Comparison of ENCODE assay signal across 19 cellular contexts in genomic region chr5:145981612-145982571, GRCh38. TPM values are rescaled to one million over a fixed set of nuclear protein-coding genes. Genes with fewer than 3 reads are reported as not detected.
A peak's percentile ranks its signal among the peaks of the same experiment; 100 is the strongest.
DNase-seq lines count a peak whose midpoint lies in the region; ATAC-seq, FAIRE-seq and TF ChIP-seq lines count a peak whose summit lies in the region.
"Had no signal": no experiment of that assay in that cellular context is flagged by ENCODE, and none has a peak within 500 bp of the region (broad histone marks: within the 10 kb centered on the region; RNA-seq: fewer than 3 reads in every experiment).

No MANE protein-coding gene starts in this region.

- H3K4me3 Mint-ChIP-seq in MCF 10A (ENCODE audit: unreplicated experiment): no peak overlapping the region
- H3K4me3 Mint-ChIP-seq: activated T-helper 17 cell treated with anti-CD3 and anti-CD28 coated beads, Interleukin-2, amount 50 U/mL, for 72 hours; B cell; effector memory CD8-positive, alpha-beta T cell had no signal

- 58% methylated on average over 3 of the region's 3 CpGs for WGBS in A549 (ENCODE audit: missing lambda C conversion rate)

- no peak for TF ChIP-seq RAD21 in A549 (conservative IDR thresholded peaks at IDR 0.05 in 1 of 2, IDR thresholded peaks at IDR 0.05 in 1 of 2)

- H3K36me3 ChIP-seq in vagina: no peaks in the 10 kb centered on the region
- H3K36me3 ChIP-seq: heart left ventricle had no signal

- peaks cover 6% of the 10 kb centered on the region for H3K36me3 Mint-ChIP-seq in MCF 10A (ENCODE audit: insufficient read depth, unreplicated experiment)
- H3K36me3 Mint-ChIP-seq: brain had no signal

- no peak for TF ChIP-seq POLR2A in A549 (IDR thresholded peaks at IDR 0.05; ENCODE audit: low read length)
- no peak for TF ChIP-seq POLR2A in vagina (IDR thresholded peaks at IDR 0.05)

- peak overlapping the region; percentile 57 to 69 for H3K27ac ChIP-seq in A549
- no peak overlapping the region for H3K27ac ChIP-seq in vagina

- FAIRE-seq in A549 (lab: Jason Lieb, UNC) (peak; percentile 72), GM19239 (lab: Jason Lieb, UNC) (no peak)
- FAIRE-seq: GM18507 had no signal

- DNase-seq in A549 (ENCODE audit: low read depth in 1 of 2, low spot score in 1 of 2) (peak in 1 of 2 experiments; percentile 18), HuH-7.5 (ENCODE audit: low spot score) (peak; percentile 18), MCF 10A (ENCODE audit: unreplicated experiment) (no peak), mucosa of gallbladder (ENCODE audit: low spot score) (peak; percentile 46), GM19239 (ENCODE audit: insufficient read length, low spot score) (no peak), GM19238 (ENCODE audit: insufficient read length, low spot score) (no peak), vagina (ENCODE audit: extremely low spot score in 2 of 2) (no peak)
- DNase-seq: activated CD4-positive, alpha-beta T cell treated with anti-CD3 and anti-CD28 coated beads for 48 hours; effector memory CD8-positive, alpha-beta T cell; HCEC 1CT; heart left ventricle; NCI-H1694; occipital lobe; stimulated activated CD8-positive, alpha-beta memory T cell treated with anti-CD3 and anti-CD28 coated beads, Interleukin-4, amount 100 ng/mL, for 48 hours had no signal

- no peak overlapping the region for H3K4me3 ChIP-seq in A549
- no peak overlapping the region for H3K4me3 ChIP-seq in vagina
- H3K4me3 ChIP-seq: heart left ventricle had no signal

- BruUV-seq in MCF 10A (replicated peaks; lab: Mats Ljungman, UMichigan): no TSS peak

- TF ChIP-seq CTCF in A549 (IDR thresholded peaks at IDR 0.05): no peak
- no peak for TF ChIP-seq CTCF in MCF 10A (IDR thresholded peaks at IDR 0.05; ENCODE audit: unreplicated experiment)
- TF ChIP-seq CTCF in vagina (IDR thresholded peaks at IDR 0.05): no peak

- H3K27me3 ChIP-seq in vagina: no peaks in the 10 kb centered on the region
- H3K27me3 ChIP-seq: heart left ventricle had no signal

- no peak for TF ChIP-seq EP300 in A549 (IDR thresholded peaks at IDR 0.05)

- CTCF ChIA-PET in A549 (lab: Yijun Ruan, JAX): interaction anchor here (1.5 to 2.4 kb wide), 4 partner anchors 9 to 156 kb away, joined by 4 to 17 read pairs (median 5); no protein-coding TSS in a partner anchor
- CTCF ChIA-PET in MCF 10A (lab: Yijun Ruan, JAX): interaction anchor here (0.6 to 2.8 kb wide), 21 partner anchors 10 to 268 kb away, joined by 3 to 20 read pairs (median 5); partner anchors contain the start of gene PRELID2

- H3K27ac Mint-ChIP-seq in MCF 10A (ENCODE audit: low read depth, unreplicated experiment): peak overlapping the region; percentile 26
- H3K27ac Mint-ChIP-seq: activated T-helper 17 cell treated with anti-CD3 and anti-CD28 coated beads, Interleukin-2, amount 50 U/mL, for 72 hours; B cell; effector memory CD8-positive, alpha-beta T cell had no signal

- peaks cover 60% of the 10 kb centered on the region for H3K4me1 ChIP-seq in A549
- H3K4me1 ChIP-seq in vagina: peaks cover 4% of the 10 kb centered on the region

- ATAC-seq in A549 (no peak; a peak in 1 of 6 replicates), HG03097 (IDR thresholded peaks at IDR 0.05; ENCODE audit: low FRiP score, unreplicated experiment) (no peak)
- ATAC-seq: activated T-helper 17 cell treated with anti-CD3 and anti-CD28 coated beads, Interleukin-2, amount 50 U/mL, for 72 hours; effector memory CD8-positive, alpha-beta T cell; heart left ventricle had no signal

- POLR2A ChIA-PET in A549 (lab: Yijun Ruan, JAX): no interaction called here
- POLR2A ChIA-PET in MCF 10A (lab: Yijun Ruan, JAX): interaction anchor here (0.8 to 1.2 kb wide), 4 partner anchors 41 to 147 kb away, joined by 3 to 4 read pairs (median 4); partner anchors contain the start of gene PRELID2

- no peaks in the 10 kb centered on the region for H3K9me3 Mint-ChIP-seq in MCF 10A (ENCODE audit: unreplicated experiment)
- H3K9me3 Mint-ChIP-seq: activated T-helper 17 cell treated with anti-CD3 and anti-CD28 coated beads, Interleukin-2, amount 50 U/mL, for 72 hours; brain; effector memory CD8-positive, alpha-beta T cell had no signal

- intact Hi-C loops in MCF 10A (cut with micrococcal nuclease) (no loop called here), vagina (cut with DNase I) (no loop called here)

- peak overlapping the region; percentile 74 for H3K4me2 ChIP-seq in A549

- H3K4me1 Mint-ChIP-seq in MCF 10A (ENCODE audit: insufficient read depth, unreplicated experiment): peaks cover 10% of the 10 kb centered on the region
- H3K4me1 Mint-ChIP-seq: activated T-helper 17 cell treated with anti-CD3 and anti-CD28 coated beads, Interleukin-2, amount 50 U/mL, for 72 hours; B cell had no signal

- H3K9me3 ChIP-seq in A549 (no peaks in the 10 kb centered on the region), vagina (no peaks in the 10 kb centered on the region)
- H3K9me3 ChIP-seq: heart left ventricle had no signal

- H3K27me3 Mint-ChIP-seq in MCF 10A (ENCODE audit: insufficient read depth, unreplicated experiment): no peaks in the 10 kb centered on the region
- H3K27me3 Mint-ChIP-seq: brain; effector memory CD8-positive, alpha-beta T cell had no signal

TF ChIP-seq in A549, 52 proteins besides CTCF, POLR2A, EP300 and RAD21:
- no peak for TF ChIP-seq EHF (CRISPR knock-in tag; IDR thresholded peaks at IDR 0.05)
- TF ChIP-seq GATA3 (IDR thresholded peaks at IDR 0.05; ENCODE audit: borderline replicate concordance): peak; percentile 38; the same call in 1 of the 2 replicates
- TF ChIP-seq KDM1A (IDR thresholded peaks at IDR 0.05; ENCODE audit: low read depth): no peak
- no peak for TF ChIP-seq CEBPB (IDR thresholded peaks at IDR 0.05)
- no peak for TF ChIP-seq ZC3H11A (IDR thresholded peaks at IDR 0.05)
- TF ChIP-seq ELK1 (IDR thresholded peaks at IDR 0.05; ENCODE audit: low read depth, low read length): no peak
- TF ChIP-seq PHF8 (IDR thresholded peaks at IDR 0.05; ENCODE audit: borderline replicate concordance, low read depth): no peak

RNA-seq across cellular contexts. Expression of gene SH3RF2, which starts 45.5 kb away (rescaled TPM):
- 6.0 and 6.9 TPM in 2 replicates for polyA plus RNA-seq in A549 (2011; rRNA removed)
- 4.0 and 4.1 TPM in 2 replicates for polyA plus RNA-seq in A549 (2012; cell fraction: cytosol; rRNA removed)
- polyA plus RNA-seq in A549 (2012; cell fraction: nucleus; rRNA removed): 9.6 and 11.8 TPM in 2 replicates
- 3.9 to 4.1 TPM (median 4.1 TPM) in 3 replicates for polyA plus RNA-seq in A549 (2017; fragmentation: RNase III; extraction: RNeasy Plus Mini Kit Qiagen cat#74134 plus additional on column Dnase treatment)
- polyA minus RNA-seq in A549 (2011; rRNA and poly(A)+ RNA removed): 11.5 and 13.2 TPM in 2 replicates
- total RNA-seq in MCF 10A (2022): 14.9 and 29.6 TPM in 2 replicates
- 106 TPM for total RNA-seq in mucosa of gallbladder
- total RNA-seq in vagina: 48.4 TPM
- total RNA-seq: B cell had no signal

Comparison
In these comparisons a context has a peak if more than half of its experiments do, and no peak if none do; other contexts are left out.
1. DNase-seq: peak in HuH-7.5 (single experiment) and mucosa of gallbladder (single experiment); none in MCF 10A (single experiment), GM19239 (single experiment), GM19238 (single experiment) and vagina (0 of 2).